1 cellular context compared by ENCODE assay signal in genomic region chr12:130704606-130705005, GRCh38.
TF ChIP-seq lines count a peak whose summit lies in the region.

No MANE protein-coding gene starts in this region.

TF ChIP-seq in SK-N-SH, 30 proteins besides CTCF, POLR2A, EP300 and RAD21 (continued from another document):
- TF ChIP-seq, protein P1, sequence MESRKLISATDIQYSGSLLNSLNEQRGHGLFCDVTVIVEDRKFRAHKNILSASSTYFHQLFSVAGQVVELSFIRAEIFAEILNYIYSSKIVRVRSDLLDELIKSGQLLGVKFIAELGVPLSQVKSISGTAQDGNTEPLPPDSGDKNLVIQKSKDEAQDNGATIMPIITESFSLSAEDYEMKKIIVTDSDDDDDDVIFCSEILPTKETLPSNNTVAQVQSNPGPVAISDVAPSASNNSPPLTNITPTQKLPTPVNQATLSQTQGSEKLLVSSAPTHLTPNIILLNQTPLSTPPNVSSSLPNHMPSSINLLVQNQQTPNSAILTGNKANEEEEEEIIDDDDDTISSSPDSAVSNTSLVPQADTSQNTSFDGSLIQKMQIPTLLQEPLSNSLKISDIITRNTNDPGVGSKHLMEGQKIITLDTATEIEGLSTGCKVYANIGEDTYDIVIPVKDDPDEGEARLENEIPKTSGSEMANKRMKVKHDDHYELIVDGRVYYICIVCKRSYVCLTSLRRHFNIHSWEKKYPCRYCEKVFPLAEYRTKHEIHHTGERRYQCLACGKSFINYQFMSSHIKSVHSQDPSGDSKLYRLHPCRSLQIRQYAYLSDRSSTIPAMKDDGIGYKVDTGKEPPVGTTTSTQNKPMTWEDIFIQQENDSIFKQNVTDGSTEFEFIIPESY (IDR thresholded peaks at IDR 0.05; ENCODE audit: borderline replicate concordance, low read depth): no peak
- TF ChIP-seq YY1 (IDR thresholded peaks at IDR 0.05; ENCODE audit: low read depth): no peak
- TF ChIP-seq GABPA (IDR thresholded peaks at IDR 0.05; ENCODE audit: low read depth): no peak
- no peak for TF ChIP-seq RFX5 (IDR thresholded peaks at IDR 0.05; ENCODE audit: low read length)
- TF ChIP-seq FOSL2 (IDR thresholded peaks at IDR 0.05; ENCODE audit: borderline replicate concordance, low read depth): no peak
